Comparison of ENCODE assay signal across 2 cellular contexts in genomic region chr2:174949988-174950687, GRCh38.
TF ChIP-seq lines count a peak whose summit lies in the region.

No MANE protein-coding gene starts in this region.

TF ChIP-seq in HepG2, 621 proteins besides CTCF, POLR2A, EP300 and RAD21:
- TF ChIP-seq, protein P1, sequence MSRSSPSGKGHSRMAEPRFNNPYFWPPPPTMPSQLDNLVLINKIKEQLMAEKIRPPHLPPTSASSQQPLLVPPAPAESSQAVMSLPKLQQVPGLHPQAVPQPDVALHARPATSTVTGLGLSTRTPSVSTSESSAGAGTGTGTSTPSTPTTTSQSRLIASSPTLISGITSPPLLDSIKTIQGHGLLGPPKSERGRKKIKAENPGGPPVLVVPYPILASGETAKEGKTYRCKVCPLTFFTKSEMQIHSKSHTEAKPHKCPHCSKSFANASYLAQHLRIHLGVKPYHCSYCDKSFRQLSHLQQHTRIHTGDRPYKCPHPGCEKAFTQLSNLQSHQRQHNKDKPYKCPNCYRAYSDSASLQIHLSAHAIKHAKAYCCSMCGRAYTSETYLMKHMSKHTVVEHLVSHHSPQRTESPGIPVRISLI (CRISPR knock-in tag; IDR thresholded peaks at IDR 0.05; ENCODE audit: borderline replicate concordance): peak; percentile 28; the same call in 1 of the 2 replicates
- TF ChIP-seq POLR2AphosphoS5 (IDR thresholded peaks at IDR 0.05; ENCODE audit: low read depth, low read length): no peak
- TF ChIP-seq CEBPB (IDR thresholded peaks at IDR 0.05; ENCODE audit: borderline replicate concordance, low read depth, low read length): peak; percentile 50; the same call in 1 of the 2 replicates
- TF ChIP-seq ZNF816 (CRISPR knock-in tag; IDR thresholded peaks at IDR 0.05; ENCODE audit: borderline replicate concordance): no peak
- no peak for TF ChIP-seq KLF9 (CRISPR knock-in tag; IDR thresholded peaks at IDR 0.05; ENCODE audit: low read depth)
- TF ChIP-seq ZBTB7B (CRISPR knock-in tag; IDR thresholded peaks at IDR 0.05): no peak

TF ChIP-seq in endothelial cell of umbilical vein, 7 proteins besides CTCF, POLR2A, EP300 and RAD21:
- TF ChIP-seq FOS (IDR thresholded peaks at IDR 0.05; ENCODE audit: borderline replicate concordance, insufficient read depth, low read length): no peak
- no peak for TF ChIP-seq GATA2 (IDR thresholded peaks at IDR 0.05; ENCODE audit: insufficient read depth, insufficient read length, low read depth, low read length)
- no peak for TF ChIP-seq POLR2AphosphoS5 (IDR thresholded peaks at IDR 0.05; ENCODE audit: insufficient read depth, low read depth, low read length)
- no peak for TF ChIP-seq EZH2 (IDR thresholded peaks at IDR 0.05; ENCODE audit: borderline replicate concordance, low read depth, low read length, severe bottlenecking)
- no peak for TF ChIP-seq JUN (IDR thresholded peaks at IDR 0.05; ENCODE audit: borderline replicate concordance, insufficient read depth, insufficient read length, low read depth)
- TF ChIP-seq MYC (IDR thresholded peaks at IDR 0.05; ENCODE audit: low read depth, low read length): no peak
- TF ChIP-seq, protein P2, sequence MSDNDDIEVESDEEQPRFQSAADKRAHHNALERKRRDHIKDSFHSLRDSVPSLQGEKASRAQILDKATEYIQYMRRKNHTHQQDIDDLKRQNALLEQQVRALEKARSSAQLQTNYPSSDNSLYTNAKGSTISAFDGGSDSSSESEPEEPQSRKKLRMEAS (IDR thresholded peaks at IDR 0.05; ENCODE audit: insufficient read depth, insufficient read length): no peak
